In the genomic region with DNA sequence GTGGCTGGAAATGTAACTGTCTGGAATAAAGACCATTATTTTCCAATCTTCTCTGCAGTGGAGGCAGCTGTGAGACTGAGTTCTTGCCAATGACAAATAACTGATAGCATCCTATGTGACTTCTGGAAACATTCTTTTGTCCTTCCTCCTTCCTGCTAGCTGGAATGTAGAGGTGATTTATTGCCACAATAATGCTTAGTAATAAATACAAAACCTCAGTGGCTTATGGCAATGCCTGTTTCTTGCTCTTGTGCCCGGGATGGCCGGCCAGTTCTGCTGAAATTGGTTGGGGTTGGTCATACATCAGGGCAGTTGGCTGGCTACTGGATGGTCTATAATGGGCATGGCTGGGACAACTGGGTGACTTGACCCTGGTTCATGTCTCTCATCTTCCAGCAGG, we compare ENCODE assay signal across 17 cellular contexts. TPM values are rescaled to one million over a fixed set of nuclear protein-coding genes. Genes with fewer than 3 reads are reported as not detected.
A peak's percentile ranks its signal among the peaks of the same experiment; 100 is the strongest.
DNase-seq lines count a peak whose midpoint lies in the region; ATAC-seq and TF ChIP-seq lines count a peak whose summit lies in the region.
"Had no signal": no experiment of that assay in that cellular context is flagged by ENCODE, and none has a peak within 500 bp of the region (broad histone marks: within the 10 kb centered on the region; RNA-seq: fewer than 3 reads in every experiment).

No MANE protein-coding gene starts in this region.

- DNase-seq in AG10803 (ENCODE audit: low read depth) = peak; percentile 93
- DNase-seq in GM04503 (ENCODE audit: low read depth) = peak; percentile 71
- peak; percentile 33 to 57 for DNase-seq in foreskin keratinocyte
- DNase-seq in NCI-H82 treated with DMSO at 0.1 percent for 48 hours (lab: John Stamatoyannopoulos, UW; ENCODE audit: unreplicated experiment) = no peak
- DNase-seq in right cardiac atrium = no peak
- DNase-seq: heart right ventricle; naive thymus-derived CD8-positive, alpha-beta T cell; NCI-H1105; NCI-H345; retina; stimulated activated CD8-positive, alpha-beta memory T cell treated with anti-CD3 and anti-CD28 coated beads, Interleukin-4, amount 100 ng/mL, for 48 hours had no signal

- no peak for TF ChIP-seq CTCF in AG10803 (conservative IDR thresholded peaks at IDR 0.05; ENCODE audit: low read length)
- no peak for TF ChIP-seq CTCF in foreskin keratinocyte (conservative IDR thresholded peaks at IDR 0.05)

- intact Hi-C loops in right cardiac atrium (cut with DNase I) = no loop called here

- ATAC-seq in SK-N-SH treated with all-trans-retinoic acid at 6 μM for 48 hours = peak; percentile 48
- no peak for ATAC-seq in foreskin keratinocyte
- ATAC-seq in GM19023 (IDR thresholded peaks at IDR 0.05; ENCODE audit: unreplicated experiment) = no peak
- no peak for ATAC-seq in right cardiac atrium
- ATAC-seq: heart right ventricle; left lobe of liver; naive thymus-derived CD8-positive, alpha-beta T cell had no signal

- no peaks in the 10 kb centered on the region for H3K9me3 ChIP-seq in right cardiac atrium (ENCODE audit: control insufficient read depth, low read length)
- H3K9me3 ChIP-seq: colonic mucosa, heart right ventricle had no signal

- H3K27me3 ChIP-seq in foreskin keratinocyte (no peaks in the 10 kb centered on the region), right cardiac atrium (ENCODE audit: control insufficient read depth, insufficient read depth) (no peaks in the 10 kb centered on the region)
- H3K27me3 ChIP-seq: colonic mucosa had no signal

- H3K27ac ChIP-seq in foreskin keratinocyte (peak overlapping the region; percentile 54), right cardiac atrium (ENCODE audit: low read length) (no peak overlapping the region)
- H3K27ac ChIP-seq: colonic mucosa, heart right ventricle had no signal

- H3K4me3 ChIP-seq in AG10803 (ENCODE audit: low read length) = no peak overlapping the region
- H3K4me3 ChIP-seq in right cardiac atrium (ENCODE audit: low read length) = no peak overlapping the region
- H3K4me3 ChIP-seq: colonic mucosa, heart right ventricle had no signal

- H3K4me1 ChIP-seq in foreskin keratinocyte (peaks cover 35% of the 10 kb centered on the region), right cardiac atrium (ENCODE audit: control insufficient read depth, insufficient read depth, low read length) (no peaks in the 10 kb centered on the region)
- H3K4me1 ChIP-seq: colonic mucosa had no signal

- 89% methylated on average over 2 of the region's 2 CpGs for WGBS in right cardiac atrium

TF ChIP-seq in SK-N-SH treated with all-trans-retinoic acid at 6 μM for 48 hours, 23 proteins besides CTCF, POLR2A, EP300 and RAD21:
- 0 out of 2 replicates have a peak, but pooled peaks have one; percentile 9 for TF ChIP-seq OSR1 (CRISPR knock-in tag; IDR thresholded peaks at IDR 0.05)
- peak; percentile 55; the same call in 1 of the 2 replicates for TF ChIP-seq TOX (CRISPR knock-in tag; IDR thresholded peaks at IDR 0.05; ENCODE audit: borderline replicate concordance)
- TF ChIP-seq ISL1 (CRISPR knock-in tag; IDR thresholded peaks at IDR 0.05) = peak; percentile 8; the same call in 1 of the 2 replicates
- TF ChIP-seq, protein P1, sequence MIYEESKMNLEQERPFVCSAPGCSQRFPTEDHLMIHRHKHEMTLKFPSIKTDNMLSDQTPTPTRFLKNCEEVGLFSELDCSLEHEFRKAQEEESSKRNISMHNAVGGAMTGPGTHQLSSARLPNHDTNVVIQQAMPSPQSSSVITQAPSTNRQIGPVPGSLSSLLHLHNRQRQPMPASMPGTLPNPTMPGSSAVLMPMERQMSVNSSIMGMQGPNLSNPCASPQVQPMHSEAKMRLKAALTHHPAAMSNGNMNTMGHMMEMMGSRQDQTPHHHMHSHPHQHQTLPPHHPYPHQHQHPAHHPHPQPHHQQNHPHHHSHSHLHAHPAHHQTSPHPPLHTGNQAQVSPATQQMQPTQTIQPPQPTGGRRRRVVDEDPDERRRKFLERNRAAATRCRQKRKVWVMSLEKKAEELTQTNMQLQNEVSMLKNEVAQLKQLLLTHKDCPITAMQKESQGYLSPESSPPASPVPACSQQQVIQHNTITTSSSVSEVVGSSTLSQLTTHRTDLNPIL (CRISPR knock-in tag; IDR thresholded peaks at IDR 0.05; ENCODE audit: low read depth) = no peak
TF ChIP-seq in SK-N-SH treated with all-trans-retinoic acid at 6 μM for 48 hours: peak in this region for 3.

RNA-seq across cellular contexts. Expression of a gene that starts 12.2 kb away (rescaled TPM):
- total RNA-seq in foreskin keratinocyte (not detected in 2 replicates), right cardiac atrium (not detected)
- polyA plus RNA-seq in foreskin keratinocyte (0.08 TPM in 1 of 2 replicates, not detected in the other), right cardiac atrium (not detected)
- total RNA-seq: CD4-positive, CD25-positive, alpha-beta regulatory T cell; colonic mucosa; heart right ventricle; left lobe of liver; naive thymus-derived CD8-positive, alpha-beta T cell had no signal
- polyA plus RNA-seq: adipose tissue; CD4-positive, CD25-positive, alpha-beta regulatory T cell; heart right ventricle; naive thymus-derived CD8-positive, alpha-beta T cell had no signal

RNA-seq across cellular contexts. Expression of a gene that starts 36.5 kb away (rescaled TPM):
- total RNA-seq in foreskin keratinocyte = not detected in 2 replicates
- not detected in 2 replicates for polyA plus RNA-seq in foreskin keratinocyte
- total RNA-seq in right cardiac atrium = not detected
- polyA plus RNA-seq in right cardiac atrium = not detected
- total RNA-seq: CD4-positive, CD25-positive, alpha-beta regulatory T cell; colonic mucosa; heart right ventricle; left lobe of liver; naive thymus-derived CD8-positive, alpha-beta T cell had no signal
- polyA plus RNA-seq: adipose tissue; CD4-positive, CD25-positive, alpha-beta regulatory T cell; heart right ventricle; naive thymus-derived CD8-positive, alpha-beta T cell had no signal

Comparison
In these comparisons a context has a peak if more than half of its experiments do, and no peak if none do; other contexts are left out.
1. DNase-seq: peak in AG10803 (single experiment), GM04503 (single experiment) and foreskin keratinocyte (2 of 2); none in NCI-H82 treated with DMSO at 0.1 percent for 48 hours (single experiment) and right cardiac atrium (0 of 3).